11 cellular contexts compared by ENCODE assay signal in genomic region chr1:91564888-91565700, GRCh38.
DNase-seq lines count a peak whose midpoint lies in the region; ATAC-seq and TF ChIP-seq lines count a peak whose summit lies in the region.
"Had no signal": no experiment of that assay in that cellular context is flagged by ENCODE, and none has a peak within 500 bp of the region (broad histone marks: within the 10 kb centered on the region; RNA-seq: fewer than 3 reads in every experiment).

No MANE protein-coding gene starts in this region.

- in situ Hi-C loops in GM13976 (cut with MboI; ENCODE audit: low sequenced_read_pairs, unreplicated experiment), result no loop called here

- H3K4me3 Mint-ChIP-seq in naive thymus-derived CD4-positive, alpha-beta T cell, result no peak overlapping the region

- no peak for ATAC-seq in naive thymus-derived CD4-positive, alpha-beta T cell
- ATAC-seq: SK-N-SH treated with all-trans-retinoic acid at 6 μM for 48 hours had no signal

- H3K36me3 Mint-ChIP-seq in naive thymus-derived CD4-positive, alpha-beta T cell, result peaks cover 0 to 24% (median 5%) of the 10 kb centered on the region in 5 donors

- peak; percentile 50 for DNase-seq in AG08396 (ENCODE audit: low spot score)
- peak; percentile 5 for DNase-seq in NCI-H226
- DNase-seq in fibroblast of gingiva (ENCODE audit: low read depth), result peak; percentile 63
- peak; percentile 43 for DNase-seq in myocyte (ENCODE audit: low read depth)
- no peak for DNase-seq in GM13976 (ENCODE audit: low spot score)
- DNase-seq in mesenteric fat pad (ENCODE audit: low spot score), result no peak
- DNase-seq in SIG-M5 (lab: John Stamatoyannopoulos, UW), result no peak
- no peak for DNase-seq in naive thymus-derived CD4-positive, alpha-beta T cell
- DNase-seq: glutamatergic neuron, NCI-H1105 had no signal

- TF ChIP-seq CTCF in GM13976 (IDR thresholded peaks at IDR 0.05; ENCODE audit: borderline replicate concordance, control extremely low read depth, extremely low read depth, insufficient read depth, missing control alignments), result no peak

- H3K4me1 ChIP-seq in naive thymus-derived CD4-positive, alpha-beta T cell (ENCODE audit: control insufficient read depth in 2 of 2, insufficient read depth in 2 of 2, low read length in 2 of 2), result peaks cover 20 to 21% of the 10 kb centered on the region in 2 donors

- peaks cover 16 to 36% (median 24%) of the 10 kb centered on the region in 7 donors for H3K4me1 Mint-ChIP-seq in naive thymus-derived CD4-positive, alpha-beta T cell

- H3K27me3 Mint-ChIP-seq in naive thymus-derived CD4-positive, alpha-beta T cell, result no peaks in the 10 kb centered on the region

- POLR2A ChIA-PET in naive thymus-derived CD4-positive, alpha-beta T cell (lab: Charles Lee), result interaction anchor here (0.7 to 1.0 kb wide), 2 partner anchors 8 to 10 kb away, joined by 3 to 4 read pairs; no protein-coding TSS in a partner anchor

- CTCF ChIA-PET in naive thymus-derived CD4-positive, alpha-beta T cell (lab: Charles Lee), result no interaction called here

- intact Hi-C loops in naive thymus-derived CD4-positive, alpha-beta T cell (cut with micrococcal nuclease), result loop anchor here in 1 of 2 donors (5.0 kb wide), 1 partner anchor 67 kb away; no protein-coding TSS in a partner anchor

- no peak overlapping the region for H3K27ac Mint-ChIP-seq in naive thymus-derived CD4-positive, alpha-beta T cell

- H3K27ac ChIP-seq in naive thymus-derived CD4-positive, alpha-beta T cell (ENCODE audit: low read depth, low read length), result no peak overlapping the region

- peaks cover 0 to 10% (median 3%) of the 10 kb centered on the region in 11 donors for H3K9me3 Mint-ChIP-seq in naive thymus-derived CD4-positive, alpha-beta T cell

- H3K36me3 ChIP-seq in naive thymus-derived CD4-positive, alpha-beta T cell (ENCODE audit: control insufficient read depth in 2 of 3, insufficient read depth in 3 of 3, low read length in 3 of 3), result no peaks in the 10 kb centered on the region

- no peaks in the 10 kb centered on the region for H3K9me3 ChIP-seq in naive thymus-derived CD4-positive, alpha-beta T cell (ENCODE audit: control insufficient read depth in 2 of 3, low read length in 3 of 3)

- H3K4me3 ChIP-seq in naive thymus-derived CD4-positive, alpha-beta T cell (ENCODE audit: low read length), result no peak overlapping the region

- no peaks in the 10 kb centered on the region for H3K27me3 ChIP-seq in naive thymus-derived CD4-positive, alpha-beta T cell (ENCODE audit: control insufficient read depth in 2 of 2, insufficient read depth in 2 of 2, low read length in 2 of 2)

Comparison
In these comparisons a context has a peak if more than half of its experiments do, and no peak if none do; other contexts are left out.
1. DNase-seq: peak in AG08396 (single experiment), NCI-H226 (single experiment), fibroblast of gingiva (single experiment) and myocyte (single experiment); none in GM13976 (single experiment), mesenteric fat pad (single experiment), SIG-M5 (single experiment) and naive thymus-derived CD4-positive, alpha-beta T cell (0 of 9).